In the genomic region with DNA sequence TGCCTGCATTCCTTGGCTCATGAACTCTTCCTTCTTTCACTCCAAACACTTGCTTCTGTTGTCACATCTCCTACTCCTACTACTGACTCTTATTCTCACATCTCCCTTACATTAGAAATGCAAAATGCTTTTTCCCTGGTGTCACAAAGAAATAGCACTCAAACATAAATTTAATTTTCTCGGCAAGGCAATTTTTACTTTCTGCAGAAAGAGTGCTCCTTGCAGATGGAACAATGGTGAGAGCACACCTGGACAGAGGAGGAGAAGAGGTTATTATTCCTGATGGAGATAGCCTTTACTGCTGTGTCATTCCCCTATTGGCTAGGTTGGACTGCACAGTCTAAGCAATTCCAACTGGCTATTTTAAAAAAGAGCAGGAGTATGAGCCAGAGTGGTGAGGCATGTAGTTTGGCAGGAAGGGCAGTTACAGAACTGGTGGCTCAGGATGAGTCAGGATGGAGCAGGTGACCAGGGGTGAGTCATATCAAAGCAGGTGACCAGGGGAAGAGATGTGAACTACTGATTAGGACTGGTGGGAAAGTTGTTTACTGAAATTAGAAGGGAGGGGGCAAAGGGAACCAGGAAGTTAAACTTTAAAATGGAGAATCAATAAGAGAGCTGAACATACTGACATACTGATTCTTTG, we compare ENCODE assay signal across 1 cellular context.
TF ChIP-seq lines count a peak whose summit lies in the region.

No MANE protein-coding gene starts in this region.

TF ChIP-seq in HEK293, 187 proteins besides CTCF, POLR2A, EP300 and RAD21:
- TF ChIP-seq, protein P1, sequence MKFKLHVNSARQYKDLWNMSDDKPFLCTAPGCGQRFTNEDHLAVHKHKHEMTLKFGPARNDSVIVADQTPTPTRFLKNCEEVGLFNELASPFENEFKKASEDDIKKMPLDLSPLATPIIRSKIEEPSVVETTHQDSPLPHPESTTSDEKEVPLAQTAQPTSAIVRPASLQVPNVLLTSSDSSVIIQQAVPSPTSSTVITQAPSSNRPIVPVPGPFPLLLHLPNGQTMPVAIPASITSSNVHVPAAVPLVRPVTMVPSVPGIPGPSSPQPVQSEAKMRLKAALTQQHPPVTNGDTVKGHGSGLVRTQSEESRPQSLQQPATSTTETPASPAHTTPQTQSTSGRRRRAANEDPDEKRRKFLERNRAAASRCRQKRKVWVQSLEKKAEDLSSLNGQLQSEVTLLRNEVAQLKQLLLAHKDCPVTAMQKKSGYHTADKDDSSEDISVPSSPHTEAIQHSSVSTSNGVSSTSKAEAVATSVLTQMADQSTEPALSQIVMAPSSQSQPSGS (tag by site-specific recombination; IDR thresholded peaks at IDR 0.05; ENCODE audit: low read depth) = no peak
- TF ChIP-seq ZNF146 (tag by site-specific recombination; IDR thresholded peaks at IDR 0.05) (no peak), BCL11A (tag by site-specific recombination; IDR thresholded peaks at IDR 0.05; ENCODE audit: low read depth) (no peak), ZNF549 (tag by site-specific recombination; IDR thresholded peaks at IDR 0.05) (no peak), HOXA7 (CRISPR knock-in tag; IDR thresholded peaks at IDR 0.05; ENCODE audit: borderline replicate concordance) (no peak), ZNF223 (tag by site-specific recombination; IDR thresholded peaks at IDR 0.05) (no peak), GLI2 (tag by site-specific recombination; IDR thresholded peaks at IDR 0.05; ENCODE audit: borderline replicate concordance, low read depth) (no peak), KLF9 (tag by site-specific recombination; IDR thresholded peaks at IDR 0.05; ENCODE audit: low read depth) (no peak), ZNF623 (tag by site-specific recombination; IDR thresholded peaks at IDR 0.05) (no peak), ZNF843 (tag by site-specific recombination; IDR thresholded peaks at IDR 0.05) (no peak), SETDB1 (IDR thresholded peaks at IDR 0.05; ENCODE audit: insufficient read length, low read length) (peak; percentile 85), ZNF433 (tag by site-specific recombination; IDR thresholded peaks at IDR 0.05; ENCODE audit: low read depth) (no peak), ZBTB7A (tag by site-specific recombination; IDR thresholded peaks at IDR 0.05; ENCODE audit: low read depth) (no peak), ZFP37 (tag by site-specific recombination; IDR thresholded peaks at IDR 0.05) (0 out of 2 replicates have a peak, but pooled peaks have one; percentile 53), ZNF366 (tag by site-specific recombination; conservative IDR thresholded peaks at IDR 0.05) (peak; percentile 35; the same call in 1 of the 2 replicates)
- TF ChIP-seq, protein P2, sequence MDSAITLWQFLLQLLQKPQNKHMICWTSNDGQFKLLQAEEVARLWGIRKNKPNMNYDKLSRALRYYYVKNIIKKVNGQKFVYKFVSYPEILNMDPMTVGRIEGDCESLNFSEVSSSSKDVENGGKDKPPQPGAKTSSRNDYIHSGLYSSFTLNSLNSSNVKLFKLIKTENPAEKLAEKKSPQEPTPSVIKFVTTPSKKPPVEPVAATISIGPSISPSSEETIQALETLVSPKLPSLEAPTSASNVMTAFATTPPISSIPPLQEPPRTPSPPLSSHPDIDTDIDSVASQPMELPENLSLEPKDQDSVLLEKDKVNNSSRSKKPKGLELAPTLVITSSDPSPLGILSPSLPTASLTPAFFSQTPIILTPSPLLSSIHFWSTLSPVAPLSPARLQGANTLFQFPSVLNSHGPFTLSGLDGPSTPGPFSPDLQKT (IDR thresholded peaks at IDR 0.05; ENCODE audit: borderline replicate concordance, low read depth, low read length) = no peak
- TF ChIP-seq, protein P3, sequence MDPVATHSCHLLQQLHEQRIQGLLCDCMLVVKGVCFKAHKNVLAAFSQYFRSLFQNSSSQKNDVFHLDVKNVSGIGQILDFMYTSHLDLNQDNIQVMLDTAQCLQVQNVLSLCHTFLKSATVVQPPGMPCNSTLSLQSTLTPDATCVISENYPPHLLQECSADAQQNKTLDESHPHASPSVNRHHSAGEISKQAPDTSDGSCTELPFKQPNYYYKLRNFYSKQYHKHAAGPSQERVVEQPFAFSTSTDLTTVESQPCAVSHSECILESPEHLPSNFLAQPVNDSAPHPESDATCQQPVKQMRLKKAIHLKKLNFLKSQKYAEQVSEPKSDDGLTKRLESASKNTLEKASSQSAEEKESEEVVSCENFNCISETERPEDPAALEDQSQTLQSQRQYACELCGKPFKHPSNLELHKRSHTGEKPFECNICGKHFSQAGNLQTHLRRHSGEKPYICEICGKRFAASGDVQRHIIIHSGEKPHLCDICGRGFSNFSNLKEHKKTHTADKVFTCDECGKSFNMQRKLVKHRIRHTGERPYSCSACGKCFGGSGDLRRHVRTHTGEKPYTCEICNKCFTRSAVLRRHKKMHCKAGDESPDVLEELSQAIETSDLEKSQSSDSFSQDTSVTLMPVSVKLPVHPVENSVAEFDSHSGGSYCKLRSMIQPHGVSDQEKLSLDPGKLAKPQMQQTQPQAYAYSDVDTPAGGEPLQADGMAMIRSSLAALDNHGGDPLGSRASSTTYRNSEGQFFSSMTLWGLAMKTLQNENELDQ (tag by site-specific recombination; IDR thresholded peaks at IDR 0.05; ENCODE audit: low read depth) = no peak
- TF ChIP-seq, protein P4, sequence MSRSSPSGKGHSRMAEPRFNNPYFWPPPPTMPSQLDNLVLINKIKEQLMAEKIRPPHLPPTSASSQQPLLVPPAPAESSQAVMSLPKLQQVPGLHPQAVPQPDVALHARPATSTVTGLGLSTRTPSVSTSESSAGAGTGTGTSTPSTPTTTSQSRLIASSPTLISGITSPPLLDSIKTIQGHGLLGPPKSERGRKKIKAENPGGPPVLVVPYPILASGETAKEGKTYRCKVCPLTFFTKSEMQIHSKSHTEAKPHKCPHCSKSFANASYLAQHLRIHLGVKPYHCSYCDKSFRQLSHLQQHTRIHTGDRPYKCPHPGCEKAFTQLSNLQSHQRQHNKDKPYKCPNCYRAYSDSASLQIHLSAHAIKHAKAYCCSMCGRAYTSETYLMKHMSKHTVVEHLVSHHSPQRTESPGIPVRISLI (tag by site-specific recombination; IDR thresholded peaks at IDR 0.05) = peak; percentile 72
